Comparison of ENCODE assay signal across 9 cellular contexts in the genomic region with DNA sequence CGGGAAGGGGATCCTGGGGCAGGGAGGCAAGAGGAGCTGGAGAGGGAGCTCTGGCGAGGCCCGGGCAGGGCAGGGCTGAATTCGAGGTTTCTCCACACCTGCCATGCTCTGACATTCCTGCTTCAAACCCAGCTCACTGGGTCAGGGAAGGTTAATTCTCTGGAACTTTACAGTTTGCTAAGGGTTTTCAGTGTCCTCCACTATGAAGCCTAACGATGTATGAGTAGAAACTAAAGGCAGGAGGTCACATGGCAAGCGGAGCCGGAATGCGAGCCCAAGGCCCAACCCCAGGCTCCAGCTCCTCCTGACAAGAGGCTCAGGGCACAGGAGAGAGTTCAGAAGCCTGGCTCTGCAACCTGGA. TPM values are rescaled to one million over a fixed set of nuclear protein-coding genes. Genes with fewer than 3 reads are reported as not detected.
DNase-seq lines count a peak whose midpoint lies in the region; ATAC-seq and TF ChIP-seq lines count a peak whose summit lies in the region.
"Had no signal": no experiment of that assay in that cellular context is flagged by ENCODE, and none has a peak within 500 bp of the region (broad histone marks: within the 10 kb centered on the region; RNA-seq: fewer than 3 reads in every experiment).

No MANE protein-coding gene starts in this region.

- H3K9me2 ChIP-seq in GM23248 (ENCODE audit: insufficient read depth), result no peaks in the 10 kb centered on the region

- H3K4me1 Mint-ChIP-seq in T-helper 17 cell, result peaks cover 19% of the 10 kb centered on the region
- peaks cover 31% of the 10 kb centered on the region for H3K4me1 Mint-ChIP-seq in stimulated activated effector memory CD8-positive, alpha-beta T cell treated with anti-CD3 and anti-CD28 coated beads, Interleukin-12 subunit alpha, Interleukin-12 subunit beta, amount 100 ng/mL, for 72 hours

- H3K36me3 Mint-ChIP-seq in T-helper 17 cell (ENCODE audit: low read depth), result peaks cover 4% of the 10 kb centered on the region
- peaks cover 28% of the 10 kb centered on the region for H3K36me3 Mint-ChIP-seq in stimulated activated effector memory CD8-positive, alpha-beta T cell treated with anti-CD3 and anti-CD28 coated beads, Interleukin-12 subunit alpha, Interleukin-12 subunit beta, amount 100 ng/mL, for 72 hours

- H3K9ac ChIP-seq in GM23248, result peak overlapping the region; percentile 66

- DNase-seq in GM23248 (no peak), T-helper 17 cell (no peak), iPS-NIHi11 (ENCODE audit: low spot score) (peak; percentile 32), upper lobe of left lung (no peak)
- DNase-seq in stimulated activated effector memory CD8-positive, alpha-beta T cell treated with anti-CD3 and anti-CD28 coated beads, Interleukin-12 subunit alpha, Interleukin-12 subunit beta, amount 100 ng/mL, for 72 hours (ENCODE audit: low spot score in 2 of 2), result no peak
- no peak for DNase-seq in stimulated activated CD4-positive, alpha-beta T cell treated with anti-CD3 and anti-CD28 coated beads, Interleukin-12 subunit alpha, Interleukin-12 subunit beta, amount 100 ng/mL, for 4 hours
- DNase-seq: KG1 had no signal

- H3K4me3 ChIP-seq in GM23248 (0 out of 2 replicates have a peak overlapping the region, but pooled peaks have one; percentile 10), upper lobe of left lung (peak overlapping the region in 2 of 4 donors; percentile 50 to 52)

- no peak for TF ChIP-seq EP300 in upper lobe of left lung (IDR thresholded peaks at IDR 0.05)

- no peaks in the 10 kb centered on the region for H3K79me2 ChIP-seq in GM23248 (ENCODE audit: insufficient read depth)

- H3K4me2 ChIP-seq in GM23248 (ENCODE audit: unreplicated experiment), result peak overlapping the region; percentile 62

- H4K20me1 ChIP-seq in GM23248 (ENCODE audit: insufficient read depth), result no peaks in the 10 kb centered on the region

- H3K27me3 ChIP-seq in GM23248 (replicated peaks; ENCODE audit: insufficient read depth) (no peaks in the 10 kb centered on the region), upper lobe of left lung (peaks cover 0 to 10% (median 1%) of the 10 kb centered on the region in 4 donors)

- in situ Hi-C loops in GM23248 (cut with MboI), result no loop called here

- peak in 1 of 6 experiments; percentile 45 for TF ChIP-seq CTCF in upper lobe of left lung (IDR thresholded peaks at IDR 0.05)

- no peaks in the 10 kb centered on the region for H3K9me3 Mint-ChIP-seq in stimulated activated effector memory CD8-positive, alpha-beta T cell treated with anti-CD3 and anti-CD28 coated beads, Interleukin-12 subunit alpha, Interleukin-12 subunit beta, amount 100 ng/mL, for 72 hours

- ATAC-seq in T-helper 17 cell (peak; percentile 3), GM19035 (IDR thresholded peaks at IDR 0.05; ENCODE audit: unreplicated experiment) (no peak), upper lobe of left lung (ENCODE audit: low FRiP score in 2 of 2) (no peak)
- ATAC-seq in stimulated activated effector memory CD8-positive, alpha-beta T cell treated with anti-CD3 and anti-CD28 coated beads, Interleukin-12 subunit alpha, Interleukin-12 subunit beta, amount 100 ng/mL, for 72 hours, result peak; percentile 2

- no peak for TF ChIP-seq POLR2A in upper lobe of left lung (IDR thresholded peaks at IDR 0.05)

- H3K27ac ChIP-seq in GM23248, result no peak overlapping the region
- peak overlapping the region in 1 of 4 donors; percentile 65 for H3K27ac ChIP-seq in upper lobe of left lung

- WGBS in GM23248 (ENCODE audit: low coverage in 1 of 2, low lambda C conversion rate in 2 of 2, missing lambda C conversion rate in 2 of 2), 2 experiments, result 50 to 53% methylated on average over 8 of the region's 8 CpGs
- WGBS in upper lobe of left lung, 2 donors, result 71% methylated on average over 7 to 8 of the region's 8 CpGs

- H3K9me3 ChIP-seq in GM23248 (ENCODE audit: low read depth), result no peaks in the 10 kb centered on the region
- H3K9me3 ChIP-seq in T-helper 17 cell (ENCODE audit: control insufficient read depth, low read length, poor library complexity, severe bottlenecking), result no peaks in the 10 kb centered on the region
- no peaks in the 10 kb centered on the region for H3K9me3 ChIP-seq in upper lobe of left lung

- H2AFZ ChIP-seq in GM23248, result peak overlapping the region; percentile 69

- H3K27me3 Mint-ChIP-seq in T-helper 17 cell, result peaks cover 35% of the 10 kb centered on the region

- no peak overlapping the region for H3K4me3 Mint-ChIP-seq in T-helper 17 cell
- peak overlapping the region; percentile 27 for H3K4me3 Mint-ChIP-seq in stimulated activated effector memory CD8-positive, alpha-beta T cell treated with anti-CD3 and anti-CD28 coated beads, Interleukin-12 subunit alpha, Interleukin-12 subunit beta, amount 100 ng/mL, for 72 hours

- H3K4me1 ChIP-seq in GM23248 (ENCODE audit: insufficient read depth), result peaks cover 10% of the 10 kb centered on the region
- peaks cover 33 to 38% (median 37%) of the 10 kb centered on the region in 4 donors for H3K4me1 ChIP-seq in upper lobe of left lung

- H3K36me3 ChIP-seq in GM23248 (ENCODE audit: low read depth) (0 out of 2 replicates have a peak, but pooled peaks cover 5% of the 10 kb centered on the region), upper lobe of left lung (peaks cover 0 to 21% (median 7%) of the 10 kb centered on the region in 4 donors)

- H3K27ac Mint-ChIP-seq in T-helper 17 cell, result no peak overlapping the region
- no peak overlapping the region for H3K27ac Mint-ChIP-seq in stimulated activated effector memory CD8-positive, alpha-beta T cell treated with anti-CD3 and anti-CD28 coated beads, Interleukin-12 subunit alpha, Interleukin-12 subunit beta, amount 100 ng/mL, for 72 hours

- H3F3A ChIP-seq in GM23248 (ENCODE audit: insufficient read depth), result 0 out of 2 replicates have a peak, but pooled peaks cover 5% of the 10 kb centered on the region

RNA-seq across cellular contexts. Expression of a gene that starts 29.2 kb away (rescaled TPM):
- total RNA-seq in GM23248 (2014; rRNA removed; shearing (Covaris generic)), result 37.1 and 45.8 TPM in 2 replicates
- polyA plus RNA-seq in GM23248 (2016; fragmentation: Nextera tagmentation; extraction: Ambion mirVana), result 24.8 and 28.0 TPM in 2 replicates
- total RNA-seq in T-helper 17 cell, result 10 to 100 TPM; 13.5 to 20.3 TPM
- total RNA-seq in upper lobe of left lung, result 10 to 100 TPM; 16.0 to 29.3 (median 22.2) TPM

RNA-seq across cellular contexts. Expression of a gene that starts 38.8 kb away (rescaled TPM):
- total RNA-seq in GM23248 (2014; rRNA removed; shearing (Covaris generic)), result 59.4 and 61.8 TPM in 2 replicates
- polyA plus RNA-seq in GM23248 (2016; fragmentation: Nextera tagmentation; extraction: Ambion mirVana), result 95.7 and 96.1 TPM in 2 replicates
- 10 to 100 TPM; 78.2 to 85.9 TPM for total RNA-seq in T-helper 17 cell
- total RNA-seq in upper lobe of left lung, result 100 to 1,000 TPM in 3 of 6 donors, 10 to 100 TPM in 3; 55.1 to 132 (median 92.3) TPM

RNA-seq across cellular contexts. Expression of a gene that starts 54.2 kb away (rescaled TPM):
- total RNA-seq in GM23248 (2014; rRNA removed; shearing (Covaris generic)), result 0.86 TPM in 1 of 2 replicates, not detected in the other
- polyA plus RNA-seq in GM23248 (2016; fragmentation: Nextera tagmentation; extraction: Ambion mirVana), result 0.14 and 0.77 TPM in 2 replicates
- total RNA-seq in T-helper 17 cell (not detected), upper lobe of left lung (under 1 TPM in 1 of 6 donors, not detected in 5; 0.44 TPM)
- total RNA-seq: mononuclear cell had no signal

Comparison
In these comparisons a context has a peak if more than half of its experiments do, and no peak if none do; other contexts are left out.
1. ATAC-seq: peak in T-helper 17 cell (single experiment) and stimulated activated effector memory CD8-positive, alpha-beta T cell treated with anti-CD3 and anti-CD28 coated beads, Interleukin-12 subunit alpha, Interleukin-12 subunit beta, amount 100 ng/mL, for 72 hours (single experiment); none in GM19035 (single experiment) and upper lobe of left lung (0 of 2).